11 cellular contexts compared by ENCODE assay signal in genomic region chr20:47125553-47126373, GRCh38.
DNase-seq lines count a peak whose midpoint lies in the region; TF ChIP-seq lines count a peak whose summit lies in the region.
"Had no signal": no experiment of that assay in that cellular context is flagged by ENCODE, and none has a peak within 500 bp of the region (broad histone marks: within the 10 kb centered on the region; RNA-seq: fewer than 3 reads in every experiment).

No MANE protein-coding gene starts in this region.

- H3K9ac ChIP-seq in BLaER1 treated with 17β-estradiol and CSF1 and Interleukin-3, amounts not matched to agents 10 nM and 100 nM: peak overlapping the region in 7 of 11 experiments; percentile 18 to 95 (median 81); a peak in 11 of 22 replicates

- H4K20me1 ChIP-seq in BLaER1 treated with 17β-estradiol and CSF1 and Interleukin-3, amounts not matched to agents 10 nM and 100 nM: no peaks in the 10 kb centered on the region

- H3K4me3 Mint-ChIP-seq in neural crest cell: no peak overlapping the region
- H3K4me3 Mint-ChIP-seq: B cell; effector memory CD8-positive, alpha-beta T cell had no signal

- peak overlapping the region in 8 of 11 experiments; percentile 26 to 76 (median 54); a peak in 13 of 22 replicates for H3K4me2 ChIP-seq in BLaER1 treated with 17β-estradiol and CSF1 and Interleukin-3, amounts not matched to agents 10 nM and 100 nM

- WGBS in esophagus, 2 donors: 28 to 50% methylated on average over 13 to 15 of the region's 15 CpGs

- H3K36me3 Mint-ChIP-seq in neural crest cell (ENCODE audit: low read depth): no peaks in the 10 kb centered on the region

- no peak for TF ChIP-seq POLR2A in erythroblast (IDR thresholded peaks at IDR 0.05; ENCODE audit: low read length)

- DNase-seq in NCI-H2227 (lab: John Stamatoyannopoulos, UW; ENCODE audit: unreplicated experiment) (peak; percentile 29), neural crest cell (ENCODE audit: low read depth, low spot score) (no peak), substantia nigra (lab: John Stamatoyannopoulos, UW) (no peak), erythroblast (lab: John Stamatoyannopoulos, UW) (no peak), NCI-H146 treated with DMSO at 0.1 percent for 48 hours (lab: John Stamatoyannopoulos, UW; ENCODE audit: unreplicated experiment) (no peak), cerebellum (ENCODE audit: low spot score) (no peak)
- DNase-seq: effector memory CD8-positive, alpha-beta T cell; stimulated activated naive CD4-positive, alpha-beta T cell treated with Interleukin-2 at 50 U/mL for 16 hours had no signal

- no peaks in the 10 kb centered on the region for H3K27me3 ChIP-seq in BLaER1 treated with 17β-estradiol and CSF1 and Interleukin-3, amounts not matched to agents 10 nM and 100 nM
- no peaks in the 10 kb centered on the region for H3K27me3 ChIP-seq in esophagus (ENCODE audit: control insufficient read depth in 1 of 2, insufficient read depth in 2 of 2, low read length in 2 of 2)

- no peak overlapping the region for H3K4me3 ChIP-seq in BLaER1 treated with 17β-estradiol and CSF1 and Interleukin-3, amounts not matched to agents 10 nM and 100 nM
- no peak overlapping the region for H3K4me3 ChIP-seq in esophagus (ENCODE audit: low read depth in 1 of 2, low read length in 2 of 2)

- peak overlapping the region; percentile 5 for H3K27ac Mint-ChIP-seq in neural crest cell (ENCODE audit: unreplicated experiment)
- H3K27ac Mint-ChIP-seq: B cell; effector memory CD8-positive, alpha-beta T cell had no signal

- H3K27ac ChIP-seq in BLaER1 treated with 17β-estradiol and CSF1 and Interleukin-3, amounts not matched to agents 10 nM and 100 nM: peak overlapping the region; percentile 22 to 100 (median 89); a peak in 20 of 22 replicates
- H3K27ac ChIP-seq in esophagus (ENCODE audit: low read depth in 2 of 2, low read length in 1 of 2) (peak overlapping the region; percentile 62 to 88), substantia nigra (ENCODE audit: low read depth, low read length, poor library complexity, severe bottlenecking) (no peak overlapping the region)

- H3K9me3 ChIP-seq in BLaER1 treated with 17β-estradiol and CSF1 and Interleukin-3, amounts not matched to agents 10 nM and 100 nM (replicated peaks in 1 of 11): no peaks in the 10 kb centered on the region
- H3K9me3 ChIP-seq in esophagus (ENCODE audit: control insufficient read depth in 2 of 2, insufficient read depth in 1 of 2, low read depth in 1 of 2, low read length in 1 of 2): no peaks in the 10 kb centered on the region

- no peaks in the 10 kb centered on the region for H3K36me3 ChIP-seq in BLaER1 treated with 17β-estradiol and CSF1 and Interleukin-3, amounts not matched to agents 10 nM and 100 nM
- H3K36me3 ChIP-seq in esophagus (ENCODE audit: control insufficient read depth in 2 of 2, insufficient read depth in 2 of 2, low read length in 1 of 2): no peaks in the 10 kb centered on the region

- TF ChIP-seq CTCF in neural crest cell (conservative IDR thresholded peaks at IDR 0.05): no peak

- H3K4me1 Mint-ChIP-seq in neural crest cell: peaks cover 6% of the 10 kb centered on the region

- no peaks in the 10 kb centered on the region for H3K27me3 Mint-ChIP-seq in neural crest cell (ENCODE audit: low read depth)

- no peaks in the 10 kb centered on the region for H3K9me3 Mint-ChIP-seq in neural crest cell
- H3K9me3 Mint-ChIP-seq: effector memory CD8-positive, alpha-beta T cell had no signal

- peaks cover 5 to 57% (median 29%) of the 10 kb centered on the region in 10 experiments; a peak in 18 of 20 replicates for H3K4me1 ChIP-seq in BLaER1 treated with 17β-estradiol and CSF1 and Interleukin-3, amounts not matched to agents 10 nM and 100 nM
- peaks cover 4 to 10% of the 10 kb centered on the region in 2 donors for H3K4me1 ChIP-seq in esophagus (ENCODE audit: control insufficient read depth in 2 of 2, insufficient read depth in 2 of 2, low read length in 1 of 2)
